23 cellular contexts compared by ENCODE assay signal in genomic region chr11:120696597-120696996, GRCh38.
A peak's percentile ranks its signal among the peaks of the same experiment; 100 is the strongest.
DNase-seq lines count a peak whose midpoint lies in the region; ATAC-seq and TF ChIP-seq lines count a peak whose summit lies in the region.
"Had no signal": no experiment of that assay in that cellular context is flagged by ENCODE, and none has a peak within 500 bp of the region (broad histone marks: within the 10 kb centered on the region; RNA-seq: fewer than 3 reads in every experiment).

No MANE protein-coding gene starts in this region.

- no peak for DNase-seq in A673 (ENCODE audit: low spot score)
- no peak for DNase-seq in epithelial cell of proximal tubule (ENCODE audit: low read depth)
- DNase-seq in SHP77 treated with DMSO at 0.1 percent for 48 hours (lab: John Stamatoyannopoulos, UW): no peak
- no peak for DNase-seq in SIG-M5 treated with dmso at 0.1 percent for 504 hours (lab: John Stamatoyannopoulos, UW; ENCODE audit: unreplicated experiment)
- no peak for DNase-seq in osteocyte (ENCODE audit: extremely low spot score, unreplicated experiment)
- no peak for DNase-seq in omental fat pad (ENCODE audit: low spot score)
- DNase-seq: activated CD4-positive, alpha-beta T cell treated with anti-CD3 and anti-CD28 coated beads for 48 hours; activated CD8-positive, alpha-beta memory T cell treated with anti-CD3 and anti-CD28 coated beads, Interleukin-2, amount 50 U/mL, for 48 hours; activated naive CD4-positive, alpha-beta T cell; CD8-positive, alpha-beta T cell; cerebellar nuclear complex; DMS79; effector memory CD4-positive, alpha-beta T cell; hippocampal formation; Karpas-422; NCI-H1694; NCI-H345; nucleus accumbens; SIG-M5; sigmoid colon; stimulated activated CD4-positive, alpha-beta T cell treated with anti-CD3 and anti-CD28 coated beads, Interleukin-2, amount 100 ng/mL, for 24 hours had no signal

- H3K4me1 ChIP-seq in A673 (ENCODE audit: insufficient read depth, low read length, poor library complexity, severe bottlenecking) (peaks cover 5% of the 10 kb centered on the region), OCI-LY1 (ENCODE audit: insufficient read depth, low read length, severe bottlenecking) (no peaks in the 10 kb centered on the region)
- H3K4me1 ChIP-seq: sigmoid colon had no signal

- no peaks in the 10 kb centered on the region for H3K79me2 ChIP-seq in OCI-LY1 (ENCODE audit: insufficient read depth, low read length)

- H3K4me1 Mint-ChIP-seq in osteocyte (ENCODE audit: unreplicated experiment): no peaks in the 10 kb centered on the region

- no peaks in the 10 kb centered on the region for H3K9me2 ChIP-seq in OCI-LY1 (ENCODE audit: low read depth, low read length)

- no peak overlapping the region for H3K27ac Mint-ChIP-seq in osteocyte (ENCODE audit: unreplicated experiment)
- H3K27ac Mint-ChIP-seq: CD8-positive, alpha-beta T cell had no signal

- no peak overlapping the region for H2AFZ ChIP-seq in OCI-LY1 (ENCODE audit: low read length)

- intact Hi-C loops in A673 (cut with micrococcal nuclease; ENCODE audit: unreplicated experiment): no loop called here

- H3K27me3 Mint-ChIP-seq in osteocyte (ENCODE audit: unreplicated experiment): peaks cover 22% of the 10 kb centered on the region

- no peaks in the 10 kb centered on the region for H3K9me3 Mint-ChIP-seq in osteocyte (ENCODE audit: unreplicated experiment)
- H3K9me3 Mint-ChIP-seq: CD8-positive, alpha-beta T cell had no signal

- TF ChIP-seq CTCF in A673 (conservative IDR thresholded peaks at IDR 0.05; ENCODE audit: low read depth, low read length) (peak; percentile 52), GM12874 (IDR thresholded peaks at IDR 0.05; ENCODE audit: insufficient read depth, low read depth, low read length) (peak; percentile 42; the same call in 1 of the 2 replicates), OCI-LY1 (IDR thresholded peaks at IDR 0.05; ENCODE audit: low read length) (peak; percentile 20; the same call in 1 of the 2 replicates), epithelial cell of proximal tubule (conservative IDR thresholded peaks at IDR 0.05; ENCODE audit: low read depth, low read length) (peak; percentile 28), osteocyte (IDR thresholded peaks at IDR 0.05) (no peak), omental fat pad (IDR thresholded peaks at IDR 0.05) (no peak)

- H3K4me3 ChIP-seq in A673 (ENCODE audit: low read depth, low read length, poor library complexity, severe bottlenecking): no peak overlapping the region
- H3K4me3 ChIP-seq in OCI-LY1 (ENCODE audit: low read depth, low read length, poor library complexity, severe bottlenecking): no peak overlapping the region
- no peak overlapping the region for H3K4me3 ChIP-seq in epithelial cell of proximal tubule (ENCODE audit: low read depth, low read length)
- H3K4me3 ChIP-seq: sigmoid colon had no signal

- no TSS peak for BruUV-seq in A673 (replicated peaks; lab: Mats Ljungman, UMichigan)

- CTCF ChIA-PET in A673 (lab: Charles Lee): no interaction called here

- ATAC-seq in omental fat pad (ENCODE audit: low FRiP score): no peak
- ATAC-seq: CD8-positive, alpha-beta T cell had no signal

- H3K9ac ChIP-seq in OCI-LY1 (ENCODE audit: low read length): no peak overlapping the region

- H3K36me3 ChIP-seq in A673 (ENCODE audit: insufficient read depth, low read length, poor library complexity, severe bottlenecking): no peaks in the 10 kb centered on the region
- H3K36me3 ChIP-seq in OCI-LY1 (ENCODE audit: insufficient read depth, low read length): no peaks in the 10 kb centered on the region
- H3K36me3 ChIP-seq: sigmoid colon had no signal

- no peaks in the 10 kb centered on the region for H4K20me1 ChIP-seq in OCI-LY1 (ENCODE audit: insufficient read depth, low read length)

- no peaks in the 10 kb centered on the region for H3K36me3 Mint-ChIP-seq in osteocyte (ENCODE audit: unreplicated experiment)
- H3K36me3 Mint-ChIP-seq: CD8-positive, alpha-beta T cell had no signal

- H3K27me3 ChIP-seq in A673 (replicated peaks; ENCODE audit: insufficient read depth, low read depth, low read length, poor library complexity) (peaks cover 16% of the 10 kb centered on the region), OCI-LY1 (ENCODE audit: insufficient read depth, low read length) (no peaks in the 10 kb centered on the region)
- H3K27me3 ChIP-seq: sigmoid colon had no signal

- POLR2A ChIA-PET in A673 (lab: Charles Lee; ENCODE audit: low non-redundant PET): no interaction called here

- no peak overlapping the region for H3K4me3 Mint-ChIP-seq in osteocyte (ENCODE audit: unreplicated experiment)
- H3K4me3 Mint-ChIP-seq: CD8-positive, alpha-beta T cell had no signal

- H3K27ac ChIP-seq in A673 (ENCODE audit: low read depth, low read length, poor library complexity, severe bottlenecking) (no peak overlapping the region), OCI-LY1 (ENCODE audit: low read depth, low read length, poor library complexity, severe bottlenecking) (no peak overlapping the region)
- H3K27ac ChIP-seq: sigmoid colon had no signal

- H3K9me3 ChIP-seq in A673 (ENCODE audit: low read depth, low read length, poor library complexity, severe bottlenecking): no peaks in the 10 kb centered on the region
- H3K9me3 ChIP-seq in OCI-LY1 (ENCODE audit: low read length): no peaks in the 10 kb centered on the region
- H3K9me3 ChIP-seq: sigmoid colon had no signal

- H3K4me2 ChIP-seq in OCI-LY1 (ENCODE audit: low read length): no peak overlapping the region

- no peaks in the 10 kb centered on the region for H3F3A ChIP-seq in OCI-LY1 (ENCODE audit: insufficient read depth, low read length)

Comparison
In these comparisons a context has a peak if more than half of its experiments do, and no peak if none do; other contexts are left out.
1. CTCF ChIP-seq: peak in A673 (single experiment), GM12874 (single experiment), OCI-LY1 (single experiment) and epithelial cell of proximal tubule (single experiment); none in osteocyte (single experiment) and omental fat pad (0 of 3).